ENCODE assay signal across 1 cellular context in the genomic region with DNA sequence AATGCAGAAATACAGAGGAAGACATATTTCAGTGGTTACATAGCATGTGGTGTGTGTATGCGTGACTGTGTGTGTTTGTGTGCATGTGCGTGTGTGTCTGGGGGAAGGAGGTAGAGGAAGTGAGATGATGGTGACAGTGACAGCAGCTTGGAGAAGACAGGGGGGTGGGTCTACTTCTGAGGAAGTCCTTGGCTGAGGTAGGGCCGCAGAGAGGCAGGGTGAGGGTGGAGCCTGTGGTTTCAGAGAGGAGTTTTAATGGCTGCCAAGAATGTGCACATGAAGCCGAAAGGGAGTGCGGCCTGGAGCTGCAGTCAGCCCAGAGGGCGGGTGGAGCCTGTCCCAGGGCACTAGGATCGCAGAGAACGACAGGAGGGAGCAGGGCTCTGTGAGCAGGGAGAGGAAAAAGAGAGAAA.
TF ChIP-seq lines count a peak whose summit lies in the region.

No MANE protein-coding gene starts in this region.

TF ChIP-seq in K562, 482 proteins besides CTCF, POLR2A, EP300 and RAD21 (continued from another document and continues in another):
- TF ChIP-seq, protein P1, sequence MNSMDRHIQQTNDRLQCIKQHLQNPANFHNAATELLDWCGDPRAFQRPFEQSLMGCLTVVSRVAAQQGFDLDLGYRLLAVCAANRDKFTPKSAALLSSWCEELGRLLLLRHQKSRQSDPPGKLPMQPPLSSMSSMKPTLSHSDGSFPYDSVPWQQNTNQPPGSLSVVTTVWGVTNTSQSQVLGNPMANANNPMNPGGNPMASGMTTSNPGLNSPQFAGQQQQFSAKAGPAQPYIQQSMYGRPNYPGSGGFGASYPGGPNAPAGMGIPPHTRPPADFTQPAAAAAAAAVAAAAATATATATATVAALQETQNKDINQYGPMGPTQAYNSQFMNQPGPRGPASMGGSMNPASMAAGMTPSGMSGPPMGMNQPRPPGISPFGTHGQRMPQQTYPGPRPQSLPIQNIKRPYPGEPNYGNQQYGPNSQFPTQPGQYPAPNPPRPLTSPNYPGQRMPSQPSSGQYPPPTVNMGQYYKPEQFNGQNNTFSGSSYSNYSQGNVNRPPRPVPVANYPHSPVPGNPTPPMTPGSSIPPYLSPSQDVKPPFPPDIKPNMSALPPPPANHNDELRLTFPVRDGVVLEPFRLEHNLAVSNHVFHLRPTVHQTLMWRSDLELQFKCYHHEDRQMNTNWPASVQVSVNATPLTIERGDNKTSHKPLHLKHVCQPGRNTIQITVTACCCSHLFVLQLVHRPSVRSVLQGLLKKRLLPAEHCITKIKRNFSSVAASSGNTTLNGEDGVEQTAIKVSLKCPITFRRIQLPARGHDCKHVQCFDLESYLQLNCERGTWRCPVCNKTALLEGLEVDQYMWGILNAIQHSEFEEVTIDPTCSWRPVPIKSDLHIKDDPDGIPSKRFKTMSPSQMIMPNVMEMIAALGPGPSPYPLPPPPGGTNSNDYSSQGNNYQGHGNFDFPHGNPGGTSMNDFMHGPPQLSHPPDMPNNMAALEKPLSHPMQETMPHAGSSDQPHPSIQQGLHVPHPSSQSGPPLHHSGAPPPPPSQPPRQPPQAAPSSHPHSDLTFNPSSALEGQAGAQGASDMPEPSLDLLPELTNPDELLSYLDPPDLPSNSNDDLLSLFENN (IDR thresholded peaks at IDR 0.05; ENCODE audit: low read depth in 2 of 2, low read length in 2 of 2) = no peak
- TF ChIP-seq ZC3H8 (IDR thresholded peaks at IDR 0.05) = no peak
- TF ChIP-seq SMAD1 (IDR thresholded peaks at IDR 0.05; ENCODE audit: low read depth, low read length, partially characterized antibody) = no peak
- TF ChIP-seq ZFPM2 (CRISPR knock-in tag; IDR thresholded peaks at IDR 0.05) = no peak
- TF ChIP-seq U2AF2 (optimal IDR thresholded peaks at IDR 0.05; ENCODE audit: low read depth, low read length) = no peak
- TF ChIP-seq KLF13 (tag; IDR thresholded peaks at IDR 0.05; ENCODE audit: borderline replicate concordance, low read depth) = no peak
- TF ChIP-seq IFI16 (CRISPR knock-in tag; IDR thresholded peaks at IDR 0.05) = no peak
- TF ChIP-seq, protein P2, sequence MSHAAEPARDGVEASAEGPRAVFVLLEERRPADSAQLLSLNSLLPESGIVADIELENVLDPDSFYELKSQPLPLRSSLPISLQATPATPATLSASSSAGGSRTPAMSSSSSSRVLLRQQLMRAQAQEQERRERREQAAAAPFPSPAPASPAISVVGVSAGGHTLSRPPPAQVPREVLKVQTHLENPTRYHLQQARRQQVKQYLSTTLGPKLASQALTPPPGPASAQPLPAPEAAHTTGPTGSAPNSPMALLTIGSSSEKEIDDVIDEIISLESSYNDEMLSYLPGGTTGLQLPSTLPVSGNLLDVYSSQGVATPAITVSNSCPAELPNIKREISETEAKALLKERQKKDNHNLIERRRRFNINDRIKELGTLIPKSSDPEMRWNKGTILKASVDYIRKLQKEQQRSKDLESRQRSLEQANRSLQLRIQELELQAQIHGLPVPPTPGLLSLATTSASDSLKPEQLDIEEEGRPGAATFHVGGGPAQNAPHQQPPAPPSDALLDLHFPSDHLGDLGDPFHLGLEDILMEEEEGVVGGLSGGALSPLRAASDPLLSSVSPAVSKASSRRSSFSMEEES (CRISPR knock-in tag; IDR thresholded peaks at IDR 0.05) = no peak
- TF ChIP-seq MBD2 (IDR thresholded peaks at IDR 0.05; ENCODE audit: borderline replicate concordance, low read depth) = no peak
- TF ChIP-seq FUS (optimal IDR thresholded peaks at IDR 0.05; ENCODE audit: low read depth, low read length) = no peak
- TF ChIP-seq, protein P3, sequence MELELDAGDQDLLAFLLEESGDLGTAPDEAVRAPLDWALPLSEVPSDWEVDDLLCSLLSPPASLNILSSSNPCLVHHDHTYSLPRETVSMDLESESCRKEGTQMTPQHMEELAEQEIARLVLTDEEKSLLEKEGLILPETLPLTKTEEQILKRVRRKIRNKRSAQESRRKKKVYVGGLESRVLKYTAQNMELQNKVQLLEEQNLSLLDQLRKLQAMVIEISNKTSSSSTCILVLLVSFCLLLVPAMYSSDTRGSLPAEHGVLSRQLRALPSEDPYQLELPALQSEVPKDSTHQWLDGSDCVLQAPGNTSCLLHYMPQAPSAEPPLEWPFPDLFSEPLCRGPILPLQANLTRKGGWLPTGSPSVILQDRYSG (tag; conservative IDR thresholded peaks at IDR 0.05; ENCODE audit: low read depth) = no peak
- TF ChIP-seq, protein P4, sequence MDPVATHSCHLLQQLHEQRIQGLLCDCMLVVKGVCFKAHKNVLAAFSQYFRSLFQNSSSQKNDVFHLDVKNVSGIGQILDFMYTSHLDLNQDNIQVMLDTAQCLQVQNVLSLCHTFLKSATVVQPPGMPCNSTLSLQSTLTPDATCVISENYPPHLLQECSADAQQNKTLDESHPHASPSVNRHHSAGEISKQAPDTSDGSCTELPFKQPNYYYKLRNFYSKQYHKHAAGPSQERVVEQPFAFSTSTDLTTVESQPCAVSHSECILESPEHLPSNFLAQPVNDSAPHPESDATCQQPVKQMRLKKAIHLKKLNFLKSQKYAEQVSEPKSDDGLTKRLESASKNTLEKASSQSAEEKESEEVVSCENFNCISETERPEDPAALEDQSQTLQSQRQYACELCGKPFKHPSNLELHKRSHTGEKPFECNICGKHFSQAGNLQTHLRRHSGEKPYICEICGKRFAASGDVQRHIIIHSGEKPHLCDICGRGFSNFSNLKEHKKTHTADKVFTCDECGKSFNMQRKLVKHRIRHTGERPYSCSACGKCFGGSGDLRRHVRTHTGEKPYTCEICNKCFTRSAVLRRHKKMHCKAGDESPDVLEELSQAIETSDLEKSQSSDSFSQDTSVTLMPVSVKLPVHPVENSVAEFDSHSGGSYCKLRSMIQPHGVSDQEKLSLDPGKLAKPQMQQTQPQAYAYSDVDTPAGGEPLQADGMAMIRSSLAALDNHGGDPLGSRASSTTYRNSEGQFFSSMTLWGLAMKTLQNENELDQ (CRISPR knock-in tag; IDR thresholded peaks at IDR 0.05; ENCODE audit: borderline replicate concordance) = no peak
- TF ChIP-seq DACH1 (IDR thresholded peaks at IDR 0.05; ENCODE audit: partially characterized antibody) = no peak
- no peak for TF ChIP-seq ZNF583 (CRISPR knock-in tag; IDR thresholded peaks at IDR 0.05)
- no peak for TF ChIP-seq HEY1 (CRISPR knock-in tag; IDR thresholded peaks at IDR 0.05; ENCODE audit: borderline replicate concordance)
- no peak for TF ChIP-seq HNRNPH1 (optimal IDR thresholded peaks at IDR 0.05; ENCODE audit: low read depth, low read length)
- TF ChIP-seq NBN (IDR thresholded peaks at IDR 0.05; ENCODE audit: low read depth) = no peak
- TF ChIP-seq NCOA1 (IDR thresholded peaks at IDR 0.05; ENCODE audit: low read depth) = no peak
- TF ChIP-seq ZNF695 (CRISPR knock-in tag; IDR thresholded peaks at IDR 0.05) = no peak
- TF ChIP-seq, protein P5, sequence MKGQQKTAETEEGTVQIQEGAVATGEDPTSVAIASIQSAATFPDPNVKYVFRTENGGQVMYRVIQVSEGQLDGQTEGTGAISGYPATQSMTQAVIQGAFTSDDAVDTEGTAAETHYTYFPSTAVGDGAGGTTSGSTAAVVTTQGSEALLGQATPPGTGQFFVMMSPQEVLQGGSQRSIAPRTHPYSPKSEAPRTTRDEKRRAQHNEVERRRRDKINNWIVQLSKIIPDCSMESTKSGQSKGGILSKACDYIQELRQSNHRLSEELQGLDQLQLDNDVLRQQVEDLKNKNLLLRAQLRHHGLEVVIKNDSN (CRISPR knock-in tag; IDR thresholded peaks at IDR 0.05) = no peak
- TF ChIP-seq, protein P6, sequence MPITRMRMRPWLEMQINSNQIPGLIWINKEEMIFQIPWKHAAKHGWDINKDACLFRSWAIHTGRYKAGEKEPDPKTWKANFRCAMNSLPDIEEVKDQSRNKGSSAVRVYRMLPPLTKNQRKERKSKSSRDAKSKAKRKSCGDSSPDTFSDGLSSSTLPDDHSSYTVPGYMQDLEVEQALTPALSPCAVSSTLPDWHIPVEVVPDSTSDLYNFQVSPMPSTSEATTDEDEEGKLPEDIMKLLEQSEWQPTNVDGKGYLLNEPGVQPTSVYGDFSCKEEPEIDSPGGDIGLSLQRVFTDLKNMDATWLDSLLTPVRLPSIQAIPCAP (CRISPR knock-in tag; IDR thresholded peaks at IDR 0.05; ENCODE audit: borderline replicate concordance) = no peak
- TF ChIP-seq, protein P7, sequence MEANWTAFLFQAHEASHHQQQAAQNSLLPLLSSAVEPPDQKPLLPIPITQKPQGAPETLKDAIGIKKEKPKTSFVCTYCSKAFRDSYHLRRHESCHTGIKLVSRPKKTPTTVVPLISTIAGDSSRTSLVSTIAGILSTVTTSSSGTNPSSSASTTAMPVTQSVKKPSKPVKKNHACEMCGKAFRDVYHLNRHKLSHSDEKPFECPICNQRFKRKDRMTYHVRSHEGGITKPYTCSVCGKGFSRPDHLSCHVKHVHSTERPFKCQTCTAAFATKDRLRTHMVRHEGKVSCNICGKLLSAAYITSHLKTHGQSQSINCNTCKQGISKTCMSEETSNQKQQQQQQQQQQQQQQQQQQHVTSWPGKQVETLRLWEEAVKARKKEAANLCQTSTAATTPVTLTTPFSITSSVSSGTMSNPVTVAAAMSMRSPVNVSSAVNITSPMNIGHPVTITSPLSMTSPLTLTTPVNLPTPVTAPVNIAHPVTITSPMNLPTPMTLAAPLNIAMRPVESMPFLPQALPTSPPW (CRISPR knock-in tag; IDR thresholded peaks at IDR 0.05) = peak; percentile 48
- TF ChIP-seq HMG20A (CRISPR knock-in tag; conservative IDR thresholded peaks at IDR 0.05) = no peak
- no peak for TF ChIP-seq ZNF561 (CRISPR knock-in tag; conservative IDR thresholded peaks at IDR 0.05)
- no peak for TF ChIP-seq HMG20B (CRISPR knock-in tag; IDR thresholded peaks at IDR 0.05)
- TF ChIP-seq ZNF311 (CRISPR knock-in tag; IDR thresholded peaks at IDR 0.05) = no peak
- no peak for TF ChIP-seq TGIF2 (CRISPR knock-in tag; IDR thresholded peaks at IDR 0.05)
- peak; percentile 30; the same call in 1 of the 2 replicates for TF ChIP-seq CXXC5 (CRISPR knock-in tag; IDR thresholded peaks at IDR 0.05)
- no peak for TF ChIP-seq HDAC6 (IDR thresholded peaks at IDR 0.05; ENCODE audit: low read depth, low read length)
- no peak for TF ChIP-seq TEAD2 (tag; IDR thresholded peaks at IDR 0.05)
- TF ChIP-seq, protein P8, sequence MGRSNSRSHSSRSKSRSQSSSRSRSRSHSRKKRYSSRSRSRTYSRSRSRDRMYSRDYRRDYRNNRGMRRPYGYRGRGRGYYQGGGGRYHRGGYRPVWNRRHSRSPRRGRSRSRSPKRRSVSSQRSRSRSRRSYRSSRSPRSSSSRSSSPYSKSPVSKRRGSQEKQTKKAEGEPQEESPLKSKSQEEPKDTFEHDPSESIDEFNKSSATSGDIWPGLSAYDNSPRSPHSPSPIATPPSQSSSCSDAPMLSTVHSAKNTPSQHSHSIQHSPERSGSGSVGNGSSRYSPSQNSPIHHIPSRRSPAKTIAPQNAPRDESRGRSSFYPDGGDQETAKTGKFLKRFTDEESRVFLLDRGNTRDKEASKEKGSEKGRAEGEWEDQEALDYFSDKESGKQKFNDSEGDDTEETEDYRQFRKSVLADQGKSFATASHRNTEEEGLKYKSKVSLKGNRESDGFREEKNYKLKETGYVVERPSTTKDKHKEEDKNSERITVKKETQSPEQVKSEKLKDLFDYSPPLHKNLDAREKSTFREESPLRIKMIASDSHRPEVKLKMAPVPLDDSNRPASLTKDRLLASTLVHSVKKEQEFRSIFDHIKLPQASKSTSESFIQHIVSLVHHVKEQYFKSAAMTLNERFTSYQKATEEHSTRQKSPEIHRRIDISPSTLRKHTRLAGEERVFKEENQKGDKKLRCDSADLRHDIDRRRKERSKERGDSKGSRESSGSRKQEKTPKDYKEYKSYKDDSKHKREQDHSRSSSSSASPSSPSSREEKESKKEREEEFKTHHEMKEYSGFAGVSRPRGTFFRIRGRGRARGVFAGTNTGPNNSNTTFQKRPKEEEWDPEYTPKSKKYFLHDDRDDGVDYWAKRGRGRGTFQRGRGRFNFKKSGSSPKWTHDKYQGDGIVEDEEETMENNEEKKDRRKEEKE (IDR thresholded peaks at IDR 0.05; ENCODE audit: borderline replicate concordance in 1 of 2, control insufficient read depth in 1 of 2, low read depth in 2 of 2, low read length in 1 of 2) = no peak
- TF ChIP-seq POLR2G (IDR thresholded peaks at IDR 0.05; ENCODE audit: low read depth, low read length) = peak; percentile 56
- TF ChIP-seq MTA3 (IDR thresholded peaks at IDR 0.05; ENCODE audit: borderline replicate concordance) = no peak
- no peak for TF ChIP-seq ZKSCAN3 (CRISPR knock-in tag; IDR thresholded peaks at IDR 0.05)
- TF ChIP-seq, protein P9, sequence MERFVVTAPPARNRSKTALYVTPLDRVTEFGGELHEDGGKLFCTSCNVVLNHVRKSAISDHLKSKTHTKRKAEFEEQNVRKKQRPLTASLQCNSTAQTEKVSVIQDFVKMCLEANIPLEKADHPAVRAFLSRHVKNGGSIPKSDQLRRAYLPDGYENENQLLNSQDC (CRISPR knock-in tag; IDR thresholded peaks at IDR 0.05) = no peak
- no peak for TF ChIP-seq ZNF431 (CRISPR knock-in tag; IDR thresholded peaks at IDR 0.05)
- TF ChIP-seq, protein P10, sequence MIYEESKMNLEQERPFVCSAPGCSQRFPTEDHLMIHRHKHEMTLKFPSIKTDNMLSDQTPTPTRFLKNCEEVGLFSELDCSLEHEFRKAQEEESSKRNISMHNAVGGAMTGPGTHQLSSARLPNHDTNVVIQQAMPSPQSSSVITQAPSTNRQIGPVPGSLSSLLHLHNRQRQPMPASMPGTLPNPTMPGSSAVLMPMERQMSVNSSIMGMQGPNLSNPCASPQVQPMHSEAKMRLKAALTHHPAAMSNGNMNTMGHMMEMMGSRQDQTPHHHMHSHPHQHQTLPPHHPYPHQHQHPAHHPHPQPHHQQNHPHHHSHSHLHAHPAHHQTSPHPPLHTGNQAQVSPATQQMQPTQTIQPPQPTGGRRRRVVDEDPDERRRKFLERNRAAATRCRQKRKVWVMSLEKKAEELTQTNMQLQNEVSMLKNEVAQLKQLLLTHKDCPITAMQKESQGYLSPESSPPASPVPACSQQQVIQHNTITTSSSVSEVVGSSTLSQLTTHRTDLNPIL (CRISPR knock-in tag; IDR thresholded peaks at IDR 0.05) = no peak
- TF ChIP-seq CAMTA2 (CRISPR knock-in tag; conservative IDR thresholded peaks at IDR 0.05) = no peak
- no peak for TF ChIP-seq ZKSCAN8 (CRISPR knock-in tag; IDR thresholded peaks at IDR 0.05)
- no peak for TF ChIP-seq ESRRB (CRISPR knock-in tag; IDR thresholded peaks at IDR 0.05; ENCODE audit: borderline replicate concordance)
- no peak for TF ChIP-seq U2AF1 (optimal IDR thresholded peaks at IDR 0.05; ENCODE audit: low read depth, low read length)
- TF ChIP-seq CBFB (CRISPR knock-in tag; IDR thresholded peaks at IDR 0.05) = no peak; the same call in 1 of the 2 replicates
- no peak for TF ChIP-seq ILK (tag; IDR thresholded peaks at IDR 0.05; ENCODE audit: borderline replicate concordance, low read depth)
- TF ChIP-seq BRD4 (IDR thresholded peaks at IDR 0.05) = no peak
- TF ChIP-seq ZBTB1 (CRISPR knock-in tag; IDR thresholded peaks at IDR 0.05; ENCODE audit: borderline replicate concordance, low read depth) = no peak
- TF ChIP-seq MCM5 (IDR thresholded peaks at IDR 0.05; ENCODE audit: low read depth) = no peak
- no peak for TF ChIP-seq BCOR (IDR thresholded peaks at IDR 0.05)
- peak; percentile 94 for TF ChIP-seq NFRKB (IDR thresholded peaks at IDR 0.05; ENCODE audit: low read depth)
- no peak for TF ChIP-seq PHF21A (IDR thresholded peaks at IDR 0.05; ENCODE audit: borderline replicate concordance, low read depth)
- no peak for TF ChIP-seq ZNF57 (CRISPR knock-in tag; IDR thresholded peaks at IDR 0.05)
- no peak; the same call in 1 of the 2 replicates for TF ChIP-seq ZBTB7A (IDR thresholded peaks at IDR 0.05; ENCODE audit: borderline replicate concordance, control insufficient read depth, low read depth, low read length)
- no peak for TF ChIP-seq CCNT2 (IDR thresholded peaks at IDR 0.05; ENCODE audit: borderline replicate concordance, extremely low read depth, insufficient read length, low read depth, low read length)
- no peak for TF ChIP-seq ZNF143 (CRISPR knock-in tag; IDR thresholded peaks at IDR 0.05)
- peak; percentile 78; the same call in 1 of the 2 replicates for TF ChIP-seq ELF4 (CRISPR knock-in tag; IDR thresholded peaks at IDR 0.05)
- TF ChIP-seq CBFA2T2 (conservative IDR thresholded peaks at IDR 0.05) = no peak
- no peak for TF ChIP-seq KLF16 (IDR thresholded peaks at IDR 0.05)
